In the genomic region with DNA sequence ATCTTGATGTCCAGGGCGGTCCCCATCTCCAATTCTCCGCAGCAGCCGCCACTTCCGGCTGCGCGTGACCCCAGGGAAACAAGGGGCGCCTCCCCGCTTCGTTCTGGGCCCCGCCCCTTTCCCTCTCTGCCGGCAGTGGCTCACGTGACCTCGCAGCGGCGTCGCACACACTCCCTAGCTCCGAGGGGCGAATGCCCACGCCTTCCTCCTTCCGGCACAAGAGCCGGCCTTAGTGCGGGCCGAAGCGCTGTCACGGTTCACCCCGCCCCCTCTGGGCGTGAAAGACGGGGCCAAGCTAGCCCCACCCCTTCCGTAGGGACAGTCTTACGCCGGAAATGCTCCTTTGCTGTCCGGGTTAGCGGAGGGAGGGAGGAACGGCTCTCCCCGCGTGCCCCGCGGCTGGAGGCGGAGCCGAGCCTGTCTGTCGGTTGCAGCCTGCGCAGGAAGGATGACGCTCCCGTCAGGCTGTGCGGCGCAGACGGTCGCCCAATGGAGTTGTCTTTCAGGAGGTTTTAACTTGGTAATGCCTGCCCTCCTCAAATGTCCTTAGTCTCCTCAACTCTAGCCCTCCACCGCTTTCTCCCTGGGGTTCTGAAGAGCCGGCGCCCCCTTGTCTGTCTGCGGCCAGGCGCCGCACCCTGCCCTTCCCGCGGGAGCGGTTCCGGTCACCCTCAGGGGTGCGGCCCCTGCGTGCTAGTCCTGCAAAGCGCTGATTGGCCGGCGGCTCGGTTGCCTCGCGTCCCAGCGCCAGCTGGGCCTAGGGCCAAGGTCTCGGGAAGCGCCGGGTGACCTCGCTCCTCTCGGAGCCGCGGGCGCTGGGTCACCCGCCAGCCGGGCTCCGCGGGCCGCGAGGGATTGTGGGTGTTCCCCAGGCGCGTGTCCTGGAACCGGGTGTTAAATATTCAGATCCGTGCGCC, we compare ENCODE assay signal across 1 cellular context.
A peak's percentile ranks its signal among the peaks of the same experiment; 100 is the strongest.
TF ChIP-seq lines count a peak whose summit lies in the region.

A gene (minus strand): TSS at position 66 of the 917 bp plus-strand sequence. CDS start 40 bp downstream, at position 26.

TF ChIP-seq in HepG2, 621 proteins besides CTCF, POLR2A, EP300 and RAD21 (continued from another document and continues in another):
- TF ChIP-seq, protein P1, sequence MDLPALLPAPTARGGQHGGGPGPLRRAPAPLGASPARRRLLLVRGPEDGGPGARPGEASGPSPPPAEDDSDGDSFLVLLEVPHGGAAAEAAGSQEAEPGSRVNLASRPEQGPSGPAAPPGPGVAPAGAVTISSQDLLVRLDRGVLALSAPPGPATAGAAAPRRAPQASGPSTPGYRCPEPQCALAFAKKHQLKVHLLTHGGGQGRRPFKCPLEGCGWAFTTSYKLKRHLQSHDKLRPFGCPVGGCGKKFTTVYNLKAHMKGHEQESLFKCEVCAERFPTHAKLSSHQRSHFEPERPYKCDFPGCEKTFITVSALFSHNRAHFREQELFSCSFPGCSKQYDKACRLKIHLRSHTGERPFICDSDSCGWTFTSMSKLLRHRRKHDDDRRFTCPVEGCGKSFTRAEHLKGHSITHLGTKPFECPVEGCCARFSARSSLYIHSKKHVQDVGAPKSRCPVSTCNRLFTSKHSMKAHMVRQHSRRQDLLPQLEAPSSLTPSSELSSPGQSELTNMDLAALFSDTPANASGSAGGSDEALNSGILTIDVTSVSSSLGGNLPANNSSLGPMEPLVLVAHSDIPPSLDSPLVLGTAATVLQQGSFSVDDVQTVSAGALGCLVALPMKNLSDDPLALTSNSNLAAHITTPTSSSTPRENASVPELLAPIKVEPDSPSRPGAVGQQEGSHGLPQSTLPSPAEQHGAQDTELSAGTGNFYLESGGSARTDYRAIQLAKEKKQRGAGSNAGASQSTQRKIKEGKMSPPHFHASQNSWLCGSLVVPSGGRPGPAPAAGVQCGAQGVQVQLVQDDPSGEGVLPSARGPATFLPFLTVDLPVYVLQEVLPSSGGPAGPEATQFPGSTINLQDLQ (CRISPR knock-in tag; IDR thresholded peaks at IDR 0.05) = peak; percentile 12; the same call in 1 of the 2 replicates
- TF ChIP-seq FOXM1 (CRISPR knock-in tag; IDR thresholded peaks at IDR 0.05) (no peak), PAF1 (CRISPR knock-in tag; IDR thresholded peaks at IDR 0.05) (no peak), SNAI1 (CRISPR knock-in tag; IDR thresholded peaks at IDR 0.05; ENCODE audit: borderline replicate concordance) (no peak), ZNF382 (CRISPR knock-in tag; IDR thresholded peaks at IDR 0.05; ENCODE audit: borderline replicate concordance) (no peak), HMGA1 (CRISPR knock-in tag; conservative IDR thresholded peaks at IDR 0.05) (no peak), RXRA (CRISPR knock-in tag; IDR thresholded peaks at IDR 0.05) (peak; percentile 86), KMT2A (CRISPR knock-in tag; IDR thresholded peaks at IDR 0.05) (peak; percentile 39; the same call in 1 of the 2 replicates), CENPX (CRISPR knock-in tag; IDR thresholded peaks at IDR 0.05) (no peak), CREB1 (IDR thresholded peaks at IDR 0.05) (peak; percentile 64), CREB1 (CRISPR knock-in tag; IDR thresholded peaks at IDR 0.05) (peak; percentile 81), KLF16 (CRISPR knock-in tag; IDR thresholded peaks at IDR 0.05) (0 out of 4 replicates have a peak, but pooled peaks have one; percentile 7 to 50), KLF6 (CRISPR knock-in tag; IDR thresholded peaks at IDR 0.05) (peak; percentile 52), XRCC5 (optimal IDR thresholded peaks at IDR 0.05; ENCODE audit: low read length) (peak; percentile 91), PRMT3 (CRISPR knock-in tag; IDR thresholded peaks at IDR 0.05; ENCODE audit: borderline replicate concordance, low read depth) (no peak), ZKSCAN5 (CRISPR knock-in tag; IDR thresholded peaks at IDR 0.05) (peak; percentile 34; the same call in 1 of the 2 replicates), WIZ (CRISPR knock-in tag; IDR thresholded peaks at IDR 0.05) (peak; percentile 31; the same call in 1 of the 2 replicates), CCDC6 (CRISPR knock-in tag; IDR thresholded peaks at IDR 0.05) (no peak; the same call in 1 of the 2 replicates), ZNF101 (CRISPR knock-in tag; IDR thresholded peaks at IDR 0.05; ENCODE audit: borderline replicate concordance, low read depth) (no peak), SP2 (CRISPR knock-in tag; IDR thresholded peaks at IDR 0.05) (peak; percentile 67), NR2F6 (IDR thresholded peaks at IDR 0.05) (peak; percentile 38), NR2F6 (CRISPR knock-in tag; IDR thresholded peaks at IDR 0.05) (peak; percentile 78), ZNF337 (CRISPR knock-in tag; IDR thresholded peaks at IDR 0.05; ENCODE audit: borderline replicate concordance, low read depth) (no peak), ZNF460 (CRISPR knock-in tag; IDR thresholded peaks at IDR 0.05; ENCODE audit: borderline replicate concordance) (no peak), ZNF143 (CRISPR knock-in tag; IDR thresholded peaks at IDR 0.05) (peak; percentile 86), GABPB1 (CRISPR knock-in tag; IDR thresholded peaks at IDR 0.05) (peak; percentile 96), GFI1 (CRISPR knock-in tag; IDR thresholded peaks at IDR 0.05; ENCODE audit: borderline replicate concordance) (peak; percentile 26; the same call in 1 of the 2 replicates), DNMT3B (CRISPR knock-in tag; conservative IDR thresholded peaks at IDR 0.05) (no peak), ZSCAN29 (CRISPR knock-in tag; conservative IDR thresholded peaks at IDR 0.05) (no peak), ZNF816 (CRISPR knock-in tag; IDR thresholded peaks at IDR 0.05; ENCODE audit: borderline replicate concordance) (no peak), ZNF772 (CRISPR knock-in tag; IDR thresholded peaks at IDR 0.05) (peak; percentile 76), ZNF589 (CRISPR knock-in tag; conservative IDR thresholded peaks at IDR 0.05) (peak; percentile 91), MED8 (CRISPR knock-in tag; IDR thresholded peaks at IDR 0.05; ENCODE audit: insufficient replicate concordance) (peak; percentile 76), ETV5 (CRISPR knock-in tag; IDR thresholded peaks at IDR 0.05; ENCODE audit: borderline replicate concordance) (peak; percentile 92), ZNF260 (CRISPR knock-in tag; IDR thresholded peaks at IDR 0.05; ENCODE audit: borderline replicate concordance, low read depth) (peak; percentile 73; the same call in 1 of the 2 replicates)
- TF ChIP-seq, protein P2, sequence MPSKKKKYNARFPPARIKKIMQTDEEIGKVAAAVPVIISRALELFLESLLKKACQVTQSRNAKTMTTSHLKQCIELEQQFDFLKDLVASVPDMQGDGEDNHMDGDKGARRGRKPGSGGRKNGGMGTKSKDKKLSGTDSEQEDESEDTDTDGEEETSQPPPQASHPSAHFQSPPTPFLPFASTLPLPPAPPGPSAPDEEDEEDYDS (CRISPR knock-in tag; IDR thresholded peaks at IDR 0.05) = peak; percentile 79
- TF ChIP-seq, protein P3, sequence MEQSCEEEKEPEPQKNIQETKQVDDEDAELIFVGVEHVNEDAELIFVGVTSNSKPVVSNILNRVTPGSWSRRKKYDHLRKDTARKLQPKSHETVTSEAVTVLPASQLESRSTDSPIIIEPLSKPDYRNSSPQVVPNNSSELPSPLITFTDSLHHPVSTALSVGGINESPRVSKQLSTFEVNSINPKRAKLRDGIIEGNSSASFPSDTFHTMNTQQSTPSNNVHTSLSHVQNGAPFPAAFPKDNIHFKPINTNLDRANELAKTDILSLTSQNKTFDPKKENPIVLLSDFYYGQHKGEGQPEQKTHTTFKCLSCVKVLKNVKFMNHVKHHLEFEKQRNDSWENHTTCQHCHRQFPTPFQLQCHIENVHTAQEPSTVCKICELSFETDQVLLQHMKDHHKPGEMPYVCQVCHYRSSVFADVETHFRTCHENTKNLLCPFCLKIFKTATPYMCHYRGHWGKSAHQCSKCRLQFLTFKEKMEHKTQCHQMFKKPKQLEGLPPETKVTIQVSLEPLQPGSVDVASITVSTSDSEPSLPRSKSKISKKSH (CRISPR knock-in tag; IDR thresholded peaks at IDR 0.05; ENCODE audit: borderline replicate concordance) = no peak
- TF ChIP-seq, protein P4, sequence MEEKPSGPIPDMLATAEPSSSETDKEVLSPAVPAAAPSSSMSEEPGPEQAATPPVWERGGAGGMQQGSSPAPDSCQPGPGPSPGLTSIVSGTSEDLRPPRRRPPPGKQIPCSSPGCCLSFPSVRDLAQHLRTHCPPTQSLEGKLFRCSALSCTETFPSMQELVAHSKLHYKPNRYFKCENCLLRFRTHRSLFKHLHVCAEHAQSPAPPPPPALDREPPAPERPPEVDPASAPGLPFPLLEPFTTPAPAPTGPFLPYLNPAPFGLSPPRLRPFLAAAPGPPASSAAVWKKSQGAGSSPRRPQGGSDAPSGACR (CRISPR knock-in tag; IDR thresholded peaks at IDR 0.05) = no peak
- TF ChIP-seq, protein P5, sequence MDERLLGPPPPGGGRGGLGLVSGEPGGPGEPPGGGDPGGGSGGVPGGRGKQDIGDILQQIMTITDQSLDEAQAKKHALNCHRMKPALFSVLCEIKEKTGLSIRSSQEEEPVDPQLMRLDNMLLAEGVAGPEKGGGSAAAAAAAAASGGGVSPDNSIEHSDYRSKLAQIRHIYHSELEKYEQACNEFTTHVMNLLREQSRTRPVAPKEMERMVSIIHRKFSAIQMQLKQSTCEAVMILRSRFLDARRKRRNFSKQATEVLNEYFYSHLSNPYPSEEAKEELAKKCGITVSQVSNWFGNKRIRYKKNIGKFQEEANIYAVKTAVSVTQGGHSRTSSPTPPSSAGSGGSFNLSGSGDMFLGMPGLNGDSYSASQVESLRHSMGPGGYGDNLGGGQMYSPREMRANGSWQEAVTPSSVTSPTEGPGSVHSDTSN (CRISPR knock-in tag; IDR thresholded peaks at IDR 0.05) = no peak
- TF ChIP-seq, protein P6, sequence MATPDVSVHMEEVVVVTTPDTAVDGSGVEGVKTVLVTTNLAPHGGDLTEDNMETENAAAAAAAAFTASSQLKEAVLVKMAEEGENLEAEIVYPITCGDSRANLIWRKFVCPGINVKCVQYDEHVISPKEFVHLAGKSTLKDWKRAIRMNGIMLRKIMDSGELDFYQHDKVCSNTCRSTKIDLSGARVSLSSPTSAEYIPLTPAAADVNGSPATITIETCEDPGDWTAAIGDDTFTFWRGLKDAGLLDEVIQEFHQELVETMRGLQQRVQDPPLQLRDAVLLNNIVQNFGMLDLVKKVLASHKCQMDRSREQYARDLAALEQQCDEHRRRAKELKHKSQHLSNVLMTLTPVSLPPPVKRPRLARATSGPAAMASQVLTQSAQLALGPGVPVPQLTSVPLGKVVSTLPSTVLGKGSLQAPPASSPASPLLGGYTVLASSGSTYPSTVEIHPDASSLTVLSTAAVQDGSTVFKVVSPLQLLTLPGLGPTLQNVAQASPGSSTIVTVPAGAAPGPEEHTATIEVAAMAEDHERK (CRISPR knock-in tag; IDR thresholded peaks at IDR 0.05; ENCODE audit: low read depth) = peak; percentile 72; the same call in 1 of the 2 replicates
- TF ChIP-seq, protein P7, sequence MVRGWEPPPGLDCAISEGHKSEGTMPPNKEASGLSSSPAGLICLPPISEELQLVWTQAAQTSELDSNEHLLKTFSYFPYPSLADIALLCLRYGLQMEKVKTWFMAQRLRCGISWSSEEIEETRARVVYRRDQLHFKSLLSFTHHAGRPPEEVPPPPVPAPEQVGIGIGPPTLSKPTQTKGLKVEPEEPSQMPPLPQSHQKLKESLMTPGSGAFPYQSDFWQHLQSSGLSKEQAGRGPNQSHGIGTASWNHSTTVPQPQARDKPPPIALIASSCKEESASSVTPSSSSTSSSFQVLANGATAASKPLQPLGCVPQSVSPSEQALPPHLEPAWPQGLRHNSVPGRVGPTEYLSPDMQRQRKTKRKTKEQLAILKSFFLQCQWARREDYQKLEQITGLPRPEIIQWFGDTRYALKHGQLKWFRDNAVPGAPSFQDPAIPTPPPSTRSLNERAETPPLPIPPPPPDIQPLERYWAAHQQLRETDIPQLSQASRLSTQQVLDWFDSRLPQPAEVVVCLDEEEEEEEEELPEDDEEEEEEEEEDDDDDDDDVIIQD (CRISPR knock-in tag; IDR thresholded peaks at IDR 0.05; ENCODE audit: low read depth) = peak; percentile 46; the same call in 1 of the 2 replicates
- TF ChIP-seq, protein P8, sequence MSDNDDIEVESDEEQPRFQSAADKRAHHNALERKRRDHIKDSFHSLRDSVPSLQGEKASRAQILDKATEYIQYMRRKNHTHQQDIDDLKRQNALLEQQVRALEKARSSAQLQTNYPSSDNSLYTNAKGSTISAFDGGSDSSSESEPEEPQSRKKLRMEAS (IDR thresholded peaks at IDR 0.05) = peak; percentile 79
- TF ChIP-seq, protein P9, sequence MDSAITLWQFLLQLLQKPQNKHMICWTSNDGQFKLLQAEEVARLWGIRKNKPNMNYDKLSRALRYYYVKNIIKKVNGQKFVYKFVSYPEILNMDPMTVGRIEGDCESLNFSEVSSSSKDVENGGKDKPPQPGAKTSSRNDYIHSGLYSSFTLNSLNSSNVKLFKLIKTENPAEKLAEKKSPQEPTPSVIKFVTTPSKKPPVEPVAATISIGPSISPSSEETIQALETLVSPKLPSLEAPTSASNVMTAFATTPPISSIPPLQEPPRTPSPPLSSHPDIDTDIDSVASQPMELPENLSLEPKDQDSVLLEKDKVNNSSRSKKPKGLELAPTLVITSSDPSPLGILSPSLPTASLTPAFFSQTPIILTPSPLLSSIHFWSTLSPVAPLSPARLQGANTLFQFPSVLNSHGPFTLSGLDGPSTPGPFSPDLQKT (CRISPR knock-in tag; IDR thresholded peaks at IDR 0.05; ENCODE audit: borderline replicate concordance) = no peak
- TF ChIP-seq, protein P10, sequence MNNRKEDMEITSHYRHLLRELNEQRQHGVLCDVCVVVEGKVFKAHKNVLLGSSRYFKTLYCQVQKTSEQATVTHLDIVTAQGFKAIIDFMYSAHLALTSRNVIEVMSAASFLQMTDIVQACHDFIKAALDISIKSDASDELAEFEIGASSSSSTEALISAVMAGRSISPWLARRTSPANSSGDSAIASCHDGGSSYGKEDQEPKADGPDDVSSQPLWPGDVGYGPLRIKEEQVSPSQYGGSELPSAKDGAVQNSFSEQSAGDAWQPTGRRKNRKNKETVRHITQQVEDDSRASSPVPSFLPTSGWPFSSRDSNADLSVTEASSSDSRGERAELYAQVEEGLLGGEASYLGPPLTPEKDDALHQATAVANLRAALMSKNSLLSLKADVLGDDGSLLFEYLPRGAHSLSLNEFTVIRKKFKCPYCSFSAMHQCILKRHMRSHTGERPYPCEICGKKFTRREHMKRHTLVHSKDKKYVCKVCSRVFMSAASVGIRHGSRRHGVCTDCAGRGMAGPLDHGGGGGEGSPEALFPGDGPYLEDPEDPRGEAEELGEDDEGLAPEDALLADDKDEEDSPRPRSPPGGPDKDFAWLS (CRISPR knock-in tag; IDR thresholded peaks at IDR 0.05; ENCODE audit: borderline replicate concordance) = no peak
- TF ChIP-seq, protein P11, sequence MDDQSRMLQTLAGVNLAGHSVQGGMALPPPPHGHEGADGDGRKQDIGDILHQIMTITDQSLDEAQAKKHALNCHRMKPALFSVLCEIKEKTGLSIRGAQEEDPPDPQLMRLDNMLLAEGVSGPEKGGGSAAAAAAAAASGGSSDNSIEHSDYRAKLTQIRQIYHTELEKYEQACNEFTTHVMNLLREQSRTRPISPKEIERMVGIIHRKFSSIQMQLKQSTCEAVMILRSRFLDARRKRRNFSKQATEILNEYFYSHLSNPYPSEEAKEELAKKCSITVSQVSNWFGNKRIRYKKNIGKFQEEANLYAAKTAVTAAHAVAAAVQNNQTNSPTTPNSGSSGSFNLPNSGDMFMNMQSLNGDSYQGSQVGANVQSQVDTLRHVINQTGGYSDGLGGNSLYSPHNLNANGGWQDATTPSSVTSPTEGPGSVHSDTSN (CRISPR knock-in tag; IDR thresholded peaks at IDR 0.05; ENCODE audit: borderline replicate concordance) = no peak
- TF ChIP-seq, protein P12, sequence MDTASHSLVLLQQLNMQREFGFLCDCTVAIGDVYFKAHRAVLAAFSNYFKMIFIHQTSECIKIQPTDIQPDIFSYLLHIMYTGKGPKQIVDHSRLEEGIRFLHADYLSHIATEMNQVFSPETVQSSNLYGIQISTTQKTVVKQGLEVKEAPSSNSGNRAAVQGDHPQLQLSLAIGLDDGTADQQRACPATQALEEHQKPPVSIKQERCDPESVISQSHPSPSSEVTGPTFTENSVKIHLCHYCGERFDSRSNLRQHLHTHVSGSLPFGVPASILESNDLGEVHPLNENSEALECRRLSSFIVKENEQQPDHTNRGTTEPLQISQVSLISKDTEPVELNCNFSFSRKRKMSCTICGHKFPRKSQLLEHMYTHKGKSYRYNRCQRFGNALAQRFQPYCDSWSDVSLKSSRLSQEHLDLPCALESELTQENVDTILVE (CRISPR knock-in tag; IDR thresholded peaks at IDR 0.05) = peak; percentile 100
